Comparison of ENCODE assay signal across 1 cellular context in genomic region chr1:29893036-29893723, GRCh38.
TF ChIP-seq lines count a peak whose summit lies in the region.

No MANE protein-coding gene starts in this region.

TF ChIP-seq in SK-N-SH, 30 proteins besides CTCF, POLR2A, EP300 and RAD21 (continued from another document):
- TF ChIP-seq REST (IDR thresholded peaks at IDR 0.05; ENCODE audit: low read depth, low read length) (no peak), PBX3 (IDR thresholded peaks at IDR 0.05) (no peak), TEAD4 (IDR thresholded peaks at IDR 0.05; ENCODE audit: borderline replicate concordance, insufficient read depth) (no peak), FOXJ3 (CRISPR knock-in tag; IDR thresholded peaks at IDR 0.05) (no peak), IRF3 (IDR thresholded peaks at IDR 0.05; ENCODE audit: low read depth, low read length) (no peak), GABPA (IDR thresholded peaks at IDR 0.05; ENCODE audit: low read depth) (no peak), NFIC (IDR thresholded peaks at IDR 0.05; ENCODE audit: borderline replicate concordance) (no peak), FOSL2 (IDR thresholded peaks at IDR 0.05; ENCODE audit: borderline replicate concordance, low read depth) (no peak), CHD2 (IDR thresholded peaks at IDR 0.05; ENCODE audit: low read length, partially characterized antibody) (no peak)
